In the genomic region with DNA sequence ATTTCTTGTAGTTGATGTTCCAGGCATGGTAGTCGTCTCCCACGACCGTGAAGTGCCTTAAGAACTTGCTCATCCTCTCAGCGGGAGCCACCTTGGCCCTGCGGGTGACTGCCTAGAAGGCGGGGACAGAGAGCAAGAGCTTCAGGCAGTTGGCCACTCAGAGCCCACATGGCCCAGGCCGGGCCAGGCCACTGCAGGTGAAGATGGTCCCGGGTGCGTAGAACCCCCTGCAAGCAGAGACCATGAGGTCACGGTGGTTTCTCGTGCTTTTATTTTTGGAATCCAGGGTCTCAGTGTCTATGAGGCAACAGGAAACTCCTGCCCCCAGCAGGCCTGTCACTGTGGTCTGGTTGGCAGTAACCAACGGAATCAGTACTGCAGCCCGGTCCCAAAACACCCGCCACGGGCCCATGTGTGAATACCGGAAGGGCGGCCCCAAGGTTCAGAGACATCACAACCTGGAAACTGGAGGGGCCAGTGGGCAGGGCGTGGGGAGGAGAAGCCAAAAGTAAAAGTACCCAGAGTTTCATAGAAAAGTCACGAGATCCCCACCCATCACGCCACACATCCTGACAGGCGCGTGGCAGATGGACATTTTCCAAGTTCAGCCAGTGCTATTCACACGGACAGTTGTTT, we compare ENCODE assay signal across 9 cellular contexts. TPM values are rescaled to one million over a fixed set of nuclear protein-coding genes. Genes with fewer than 3 reads are reported as not detected.
DNase-seq lines count a peak whose midpoint lies in the region; ATAC-seq, FAIRE-seq and TF ChIP-seq lines count a peak whose summit lies in the region.
"Had no signal": no experiment of that assay in that cellular context is flagged by ENCODE, and none has a peak within 500 bp of the region (broad histone marks: within the 10 kb centered on the region; RNA-seq: fewer than 3 reads in every experiment).

No MANE protein-coding gene starts in this region.

- no peak for TF ChIP-seq CTCF in GM12864 (IDR thresholded peaks at IDR 0.05; ENCODE audit: low read depth, low read length, missing control alignments)
- no peak for TF ChIP-seq CTCF in hepatocyte (IDR thresholded peaks at IDR 0.05; ENCODE audit: poor library complexity)

- H3K27me3 ChIP-seq in hepatocyte: no peaks in the 10 kb centered on the region
- H3K27me3 ChIP-seq: breast epithelium had no signal

- peak; percentile 70 for ATAC-seq in GM21526 (IDR thresholded peaks at IDR 0.05; ENCODE audit: low FRiP score, unreplicated experiment)

- H3K4me3 ChIP-seq in GM12864 (ENCODE audit: low read depth, low read length) (peak overlapping the region; percentile 56), hepatocyte (no peak overlapping the region)
- H3K4me3 ChIP-seq: breast epithelium had no signal

- H2AFZ ChIP-seq in hepatocyte: no peak overlapping the region

- no peak overlapping the region for H3K4me3 Mint-ChIP-seq in activated naive CD4-positive, alpha-beta T cell treated with anti-CD3 and anti-CD28 coated beads, Interleukin-2, amount 10 ng/mL, durations not matched to agents 7 days and 5 days

- H4K20me1 ChIP-seq in hepatocyte (ENCODE audit: insufficient read depth, poor library complexity, severe bottlenecking): no peaks in the 10 kb centered on the region

- no peaks in the 10 kb centered on the region for H3K27me3 Mint-ChIP-seq in activated naive CD4-positive, alpha-beta T cell treated with anti-CD3 and anti-CD28 coated beads, Interleukin-2, amount 10 ng/mL, durations not matched to agents 7 days and 5 days

- peaks cover 4% of the 10 kb centered on the region; the same call in 1 of the 2 replicates for H3K36me3 ChIP-seq in KOPT-K1 (ENCODE audit: insufficient read depth, low read length)
- no peaks in the 10 kb centered on the region for H3K36me3 ChIP-seq in hepatocyte (replicated peaks; ENCODE audit: insufficient read depth, low read depth)
- H3K36me3 ChIP-seq: breast epithelium had no signal

- peak overlapping the region; percentile 19 for H3K27ac ChIP-seq in KOPT-K1 (ENCODE audit: low read depth, low read length, poor library complexity, severe bottlenecking)
- H3K27ac ChIP-seq in hepatocyte: no peak overlapping the region
- H3K27ac ChIP-seq: breast epithelium had no signal

- H3K4me1 ChIP-seq in hepatocyte (ENCODE audit: insufficient read depth): no peaks in the 10 kb centered on the region
- H3K4me1 ChIP-seq: breast epithelium had no signal

- H3K27ac Mint-ChIP-seq in activated naive CD4-positive, alpha-beta T cell treated with anti-CD3 and anti-CD28 coated beads, Interleukin-2, amount 10 ng/mL, durations not matched to agents 7 days and 5 days: peak overlapping the region; percentile 79

- CTCF ChIA-PET in activated naive CD4-positive, alpha-beta T cell treated with anti-CD3 and anti-CD28 coated beads, Interleukin-2, amount 10 ng/mL, durations not matched to agents 7 days and 5 days (lab: Charles Lee): no interaction called here

- DNase-seq in GM12864 (ENCODE audit: low read depth): peak; percentile 95
- DNase-seq in activated naive CD4-positive, alpha-beta T cell treated with anti-CD3 and anti-CD28 coated beads, Interleukin-2, amount 10 ng/mL, durations not matched to agents 7 days and 5 days: peak; percentile 69
- DNase-seq in stimulated activated CD4-positive, alpha-beta T cell treated with anti-CD3 and anti-CD28 coated beads, TNF-alpha, amount 100 ng/mL, for 24 hours (ENCODE audit: low read depth in 3 of 3): peak; percentile 3 to 60 (median 15)
- no peak for DNase-seq in hepatic stellate cell (ENCODE audit: low spot score)
- no peak for DNase-seq in H54 (ENCODE audit: insufficient read length, low spot score)
- DNase-seq in hepatocyte (ENCODE audit: low spot score): no peak

- WGBS in hepatocyte (ENCODE audit: low lambda C conversion rate, missing lambda C conversion rate): 88% methylated on average over 22 of the region's 23 CpGs

- no peak for FAIRE-seq in H54 (lab: Jason Lieb, UNC)

- no peak for TF ChIP-seq POLR2A in H54 (IDR thresholded peaks at IDR 0.05; ENCODE audit: low read depth, low read length)

- no peaks in the 10 kb centered on the region for H3K9me2 ChIP-seq in hepatocyte (replicated peaks; ENCODE audit: insufficient read depth)

- no peaks in the 10 kb centered on the region for H3K79me2 ChIP-seq in hepatocyte

- no peak overlapping the region for H3K4me2 ChIP-seq in hepatocyte

- H3K9me3 ChIP-seq in KOPT-K1 (ENCODE audit: insufficient read depth, low read length, poor library complexity, severe bottlenecking) (peaks cover 20% of the 10 kb centered on the region), hepatocyte (ENCODE audit: low read depth) (no peaks in the 10 kb centered on the region)

- H3K36me3 Mint-ChIP-seq in activated naive CD4-positive, alpha-beta T cell treated with anti-CD3 and anti-CD28 coated beads, Interleukin-2, amount 10 ng/mL, durations not matched to agents 7 days and 5 days: peaks cover 58% of the 10 kb centered on the region

- H3K9me3 Mint-ChIP-seq in activated naive CD4-positive, alpha-beta T cell treated with anti-CD3 and anti-CD28 coated beads, Interleukin-2, amount 10 ng/mL, durations not matched to agents 7 days and 5 days: peaks cover 21% of the 10 kb centered on the region

- peaks cover 27% of the 10 kb centered on the region for H3K4me1 Mint-ChIP-seq in activated naive CD4-positive, alpha-beta T cell treated with anti-CD3 and anti-CD28 coated beads, Interleukin-2, amount 10 ng/mL, durations not matched to agents 7 days and 5 days

RNA-seq across cellular contexts. Expression of gene HVCN1, which starts 27.5 kb away (rescaled TPM):
- 1.8 and 5.8 TPM in 2 replicates for total RNA-seq in hepatocyte
- 5.6 and 8.9 TPM in 2 replicates for polyA plus RNA-seq in hepatocyte

RNA-seq across cellular contexts. Expression of gene TCTN1, which starts 47.5 kb away (rescaled TPM):
- total RNA-seq in hepatocyte: 36.8 and 40.6 TPM in 2 replicates
- 39.0 and 40.9 TPM in 2 replicates for polyA plus RNA-seq in hepatocyte

Comparison
In these comparisons a context has a peak if more than half of its experiments do, and no peak if none do; other contexts are left out.
1. DNase-seq: peak in GM12864 (single experiment), activated naive CD4-positive, alpha-beta T cell treated with anti-CD3 and anti-CD28 coated beads, Interleukin-2, amount 10 ng/mL, durations not matched to agents 7 days and 5 days (single experiment) and stimulated activated CD4-positive, alpha-beta T cell treated with anti-CD3 and anti-CD28 coated beads, TNF-alpha, amount 100 ng/mL, for 24 hours (3 of 3); none in hepatic stellate cell (single experiment), H54 (single experiment) and hepatocyte (single experiment).